In the genomic region with DNA sequence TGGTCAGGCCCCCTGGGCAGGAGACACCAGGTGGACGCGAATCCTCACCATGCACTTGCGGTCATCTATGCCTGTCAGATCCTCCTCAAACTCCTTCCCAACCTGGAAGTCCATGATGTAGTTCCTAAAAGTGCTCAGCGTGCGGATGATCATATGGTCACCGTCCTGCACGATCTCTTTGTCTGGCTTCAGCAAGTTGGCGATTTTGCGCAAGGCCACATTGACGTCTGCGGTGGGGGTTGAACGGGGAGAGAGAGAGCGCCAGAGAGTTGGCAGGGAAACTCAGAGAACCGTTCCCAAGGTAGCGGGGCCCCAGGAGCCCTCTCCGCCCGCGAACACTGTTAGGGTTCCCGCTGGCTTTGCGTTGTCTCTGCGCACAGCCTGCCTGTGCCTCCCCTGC, we compare ENCODE assay signal across 8 cellular contexts. TPM values are rescaled to one million over a fixed set of nuclear protein-coding genes. Genes with fewer than 3 reads are reported as not detected.
DNase-seq lines count a peak whose midpoint lies in the region; FAIRE-seq and TF ChIP-seq lines count a peak whose summit lies in the region.

No MANE protein-coding gene starts in this region.

- H3K27ac ChIP-seq in HUES64 (ENCODE audit: low read depth, low read length) (no peak overlapping the region), kidney (ENCODE audit: low read depth in 2 of 2, low read length in 2 of 2) (peak overlapping the region; percentile 29 to 63), skeletal muscle tissue (ENCODE audit: low read depth, low read length) (no peak overlapping the region)

- H3K9ac ChIP-seq in HUES64 (ENCODE audit: low read depth, low read length) (peak overlapping the region; percentile 74; the same call in 1 of the 2 replicates), kidney (ENCODE audit: low read length in 2 of 2) (no peak overlapping the region), skeletal muscle tissue (ENCODE audit: low read depth in 1 of 3, low read length in 3 of 3) (peak overlapping the region in 2 of 3 donors; percentile 24 to 39)

- DNase-seq in kidney = peak; percentile 76
- DNase-seq in iPS-NIHi7 (ENCODE audit: extremely low spot score) = no peak
- DNase-seq in central memory CD4-positive, alpha-beta T cell = no peak
- DNase-seq in stimulated activated CD4-positive, alpha-beta T cell treated with anti-CD3 and anti-CD28 coated beads, Interleukin-2, amount 100 ng/mL, for 24 hours = no peak
- no peak for DNase-seq in superior temporal gyrus (ENCODE audit: extremely low spot score)

- H3K4me1 Mint-ChIP-seq in dendritic cell treated with granulocyte-macrophage colony-stimulating factor and Interleukin-4, amounts not matched to agents 40 ng/mL and 50 ng/mL, for 4 days (ENCODE audit: low read depth) = peaks cover 15% of the 10 kb centered on the region

- TF ChIP-seq CTCF in kidney (IDR thresholded peaks at IDR 0.05; ENCODE audit: borderline replicate concordance, extremely low read depth, insufficient read depth) = no peak

- no peaks in the 10 kb centered on the region for H3K9me3 ChIP-seq in HUES64 (ENCODE audit: insufficient read depth, low read depth, low read length)
- H3K9me3 ChIP-seq in kidney (ENCODE audit: control insufficient read depth in 1 of 2, low read length in 2 of 2) = no peaks in the 10 kb centered on the region
- no peaks in the 10 kb centered on the region for H3K9me3 ChIP-seq in skeletal muscle tissue (ENCODE audit: control insufficient read depth in 3 of 3, low read length in 3 of 3)

- intact Hi-C loops in dendritic cell treated with granulocyte-macrophage colony-stimulating factor and Interleukin-4, amounts not matched to agents 40 ng/mL and 50 ng/mL, for 4 days (cut with micrococcal nuclease) = no loop called here
- intact Hi-C loops in kidney (cut with DNase I) = no loop called here

- peak overlapping the region; percentile 77 for H3K4me3 Mint-ChIP-seq in dendritic cell treated with granulocyte-macrophage colony-stimulating factor and Interleukin-4, amounts not matched to agents 40 ng/mL and 50 ng/mL, for 4 days

- H3K4me1 ChIP-seq in HUES64 (ENCODE audit: insufficient read depth, low read length) (peaks cover 31% of the 10 kb centered on the region), kidney (ENCODE audit: control insufficient read depth in 1 of 2, insufficient read depth in 1 of 2, low read depth in 1 of 2, low read length in 2 of 2) (peaks cover 14 to 21% of the 10 kb centered on the region in 2 donors), skeletal muscle tissue (ENCODE audit: control insufficient read depth in 3 of 3, insufficient read depth in 3 of 3, low read length in 3 of 3) (peaks cover 27 to 35% (median 29%) of the 10 kb centered on the region in 3 donors)

- no peak for FAIRE-seq in kidney (lab: Jason Lieb, UNC)

- H3K27me3 ChIP-seq in HUES64 (ENCODE audit: insufficient read depth, low read length) (peaks cover 32% of the 10 kb centered on the region), skeletal muscle tissue (ENCODE audit: control insufficient read depth in 3 of 3, insufficient read depth in 3 of 3, low read length in 3 of 3) (peaks cover 0 to 3% (median 0%) of the 10 kb centered on the region in 3 donors)

- WGBS in HUES64 = 9% methylated on average over 21 of the region's 21 CpGs

- no peaks in the 10 kb centered on the region for H3K36me3 Mint-ChIP-seq in dendritic cell treated with granulocyte-macrophage colony-stimulating factor and Interleukin-4, amounts not matched to agents 40 ng/mL and 50 ng/mL, for 4 days (ENCODE audit: low read depth)

- peak overlapping the region; percentile 52 for H3K27ac Mint-ChIP-seq in dendritic cell treated with granulocyte-macrophage colony-stimulating factor and Interleukin-4, amounts not matched to agents 40 ng/mL and 50 ng/mL, for 4 days

- H3K27me3 Mint-ChIP-seq in dendritic cell treated with granulocyte-macrophage colony-stimulating factor and Interleukin-4, amounts not matched to agents 40 ng/mL and 50 ng/mL, for 4 days = peaks cover 77% of the 10 kb centered on the region

- H3K9me3 Mint-ChIP-seq in dendritic cell treated with granulocyte-macrophage colony-stimulating factor and Interleukin-4, amounts not matched to agents 40 ng/mL and 50 ng/mL, for 4 days = no peaks in the 10 kb centered on the region

- H3K4me3 ChIP-seq in HUES64 (ENCODE audit: low read length) (peak overlapping the region; percentile 59), kidney (ENCODE audit: low read length in 2 of 2) (peak overlapping the region; percentile 47 to 67), skeletal muscle tissue (ENCODE audit: low read length in 3 of 3) (peak overlapping the region; percentile 66 to 71 (median 68))

- H3K36me3 ChIP-seq in HUES64 (ENCODE audit: insufficient read depth, low read length) (no peaks in the 10 kb centered on the region), kidney (ENCODE audit: control insufficient read depth in 1 of 2, insufficient read depth in 2 of 2, low read length in 2 of 2) (no peaks in the 10 kb centered on the region), skeletal muscle tissue (ENCODE audit: control insufficient read depth in 3 of 3, insufficient read depth in 3 of 3, low read length in 3 of 3) (no peaks in the 10 kb centered on the region)

RNA-seq across cellular contexts. Expression of a gene that starts 0.8 kb away (rescaled TPM):
- 73.3 TPM for polyA plus RNA-seq in HUES64 (2013, experiment 1 of 2)
- 86.6 TPM for polyA plus RNA-seq in HUES64 (2013, experiment 2 of 2)
- 31.8 TPM for total RNA-seq in kidney
- polyA plus RNA-seq in kidney (ENCODE audit: insufficient read depth, low read depth, low replicate concordance) = 49.2 TPM
- total RNA-seq in skeletal muscle tissue = 28.2 TPM

Comparison
In these comparisons a context has a peak if more than half of its experiments do, and no peak if none do; other contexts are left out.
1. H3K27ac ChIP-seq: peak in kidney (2 of 2); none in HUES64 (single experiment) and skeletal muscle tissue (single experiment).
2. H3K9ac ChIP-seq: peak in HUES64 (single experiment) and skeletal muscle tissue (2 of 3); none in kidney (0 of 2).
3. Peak in every context shown above with its lines, with median percentiles within 50 percentile points of each other: H3K4me3 ChIP-seq.